15 cellular contexts compared by ENCODE assay signal in the genomic region with DNA sequence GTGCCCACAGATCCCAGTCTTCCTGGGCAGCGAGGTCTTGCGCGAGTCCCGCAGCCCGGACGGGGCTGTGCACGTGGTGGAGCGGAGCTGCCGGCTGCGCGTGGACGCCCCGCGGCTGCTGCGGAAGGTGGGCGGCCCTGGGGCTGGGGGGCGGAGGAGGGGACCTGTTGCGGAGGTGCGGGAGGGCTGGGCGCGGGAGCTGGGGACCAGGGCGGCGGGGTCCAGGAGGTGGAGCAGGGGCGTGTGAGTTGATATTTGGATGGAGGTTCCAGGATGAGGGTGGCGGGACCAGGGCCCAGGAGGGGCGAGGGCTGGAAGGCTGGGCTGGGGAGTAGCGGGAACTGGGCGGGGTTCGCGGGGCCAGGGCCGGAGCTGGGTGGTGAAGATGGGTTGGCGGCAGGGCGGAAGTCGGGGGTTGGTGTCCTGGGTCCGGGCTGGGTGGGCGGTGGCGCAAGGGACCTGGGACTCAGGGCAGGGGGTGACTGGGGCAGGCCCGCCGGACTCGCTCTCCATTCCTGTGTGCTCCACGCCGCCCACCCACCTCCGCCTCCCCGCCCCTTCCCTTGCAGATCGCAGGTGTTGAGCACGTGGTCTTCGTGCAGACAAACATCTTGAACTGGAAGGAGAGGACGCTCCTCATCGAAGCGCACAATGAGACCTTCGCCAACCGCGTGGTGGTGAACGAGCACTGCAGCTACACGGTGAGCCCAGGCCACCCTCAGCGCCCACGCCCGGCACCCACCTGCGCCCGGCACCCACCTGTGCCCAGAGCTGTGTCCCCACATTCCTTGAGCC. TPM values are rescaled to one million over a fixed set of nuclear protein-coding genes. Genes with fewer than 3 reads are reported as not detected.
DNase-seq lines count a peak whose midpoint lies in the region; ATAC-seq, FAIRE-seq and TF ChIP-seq lines count a peak whose summit lies in the region.
"Had no signal": no experiment of that assay in that cellular context is flagged by ENCODE, and none has a peak within 500 bp of the region (broad histone marks: within the 10 kb centered on the region; RNA-seq: fewer than 3 reads in every experiment).

No MANE protein-coding gene starts in this region.

- H3K36me3 ChIP-seq in right atrium auricular region (no peaks in the 10 kb centered on the region), body of pancreas (replicated peaks in 1 of 2; ENCODE audit: insufficient read depth in 1 of 2, low read depth in 2 of 2) (no peaks in the 10 kb centered on the region), kidney (ENCODE audit: control insufficient read depth in 1 of 2, insufficient read depth in 2 of 2, low read length in 2 of 2) (no peaks in the 10 kb centered on the region), upper lobe of right lung (no peaks in the 10 kb centered on the region)

- no peak for FAIRE-seq in kidney (lab: Jason Lieb, UNC)
- FAIRE-seq: GM12892 had no signal

- H3K27ac ChIP-seq in right atrium auricular region: no peak overlapping the region
- no peak overlapping the region for H3K27ac ChIP-seq in body of pancreas
- no peak overlapping the region for H3K27ac ChIP-seq in kidney (ENCODE audit: low read depth in 2 of 2, low read length in 2 of 2)
- H3K27ac ChIP-seq in upper lobe of right lung: no peak overlapping the region
- H3K27ac ChIP-seq: esophagus muscularis mucosa had no signal

- H3K4me3 ChIP-seq in right atrium auricular region (peak overlapping the region in 1 of 2 donors; percentile 31), body of pancreas (no peak overlapping the region), kidney (ENCODE audit: low read length in 2 of 2) (no peak overlapping the region), upper lobe of right lung (no peak overlapping the region)

- H3K9me3 ChIP-seq in right atrium auricular region (no peaks in the 10 kb centered on the region), body of pancreas (no peaks in the 10 kb centered on the region), kidney (ENCODE audit: control insufficient read depth in 1 of 2, low read length in 2 of 2) (no peaks in the 10 kb centered on the region), upper lobe of right lung (no peaks in the 10 kb centered on the region)

- whole genome bisulfite sequencing in body of pancreas, 2 donors: 12 to 30% methylated on average over 11 to 54 of the region's 60 CpGs

- TF ChIP-seq CTCF in right atrium auricular region (IDR thresholded peaks at IDR 0.05) (no peak), body of pancreas (IDR thresholded peaks at IDR 0.05) (no peak), kidney (IDR thresholded peaks at IDR 0.05; ENCODE audit: borderline replicate concordance, extremely low read depth, insufficient read depth) (no peak), upper lobe of right lung (IDR thresholded peaks at IDR 0.05) (no peak)

- H3K4me1 ChIP-seq in right atrium auricular region: peaks cover 0 to 7% of the 10 kb centered on the region in 2 donors
- H3K4me1 ChIP-seq in body of pancreas: peaks cover 11% of the 10 kb centered on the region
- no peaks in the 10 kb centered on the region for H3K4me1 ChIP-seq in kidney (ENCODE audit: control insufficient read depth in 1 of 2, insufficient read depth in 1 of 2, low read depth in 1 of 2, low read length in 2 of 2)
- H3K4me1 ChIP-seq in upper lobe of right lung: no peaks in the 10 kb centered on the region

- H3K9ac ChIP-seq in kidney (ENCODE audit: low read length in 2 of 2): no peak overlapping the region

- ATAC-seq in Right ventricle myocardium inferior (peak; percentile 10), body of pancreas (peak; percentile 30), upper lobe of right lung (peak; percentile 33), HG03095 (IDR thresholded peaks at IDR 0.05; ENCODE audit: unreplicated experiment) (no peak), HG03139 (IDR thresholded peaks at IDR 0.05; ENCODE audit: unreplicated experiment) (no peak)

- no peak for DNase-seq in Right ventricle myocardium inferior (ENCODE audit: missing footprints)
- DNase-seq in right atrium auricular region (ENCODE audit: low spot score): no peak
- DNase-seq in body of pancreas: no peak
- DNase-seq in kidney: peak; percentile 66
- peak; percentile 57 for DNase-seq in upper lobe of right lung
- DNase-seq in SKM-1 treated with dmso at 0.1 percent for 144 hours (lab: John Stamatoyannopoulos, UW; ENCODE audit: unreplicated experiment): no peak
- DNase-seq: activated CD4-positive, alpha-beta T cell treated with anti-CD3 and anti-CD28 coated beads, Interleukin-2, amount 10 ng/mL, durations not matched to agents 7 days and 5 days; immature natural killer cell; NCI-H1436 had no signal

- H3K27me3 ChIP-seq in right atrium auricular region: no peaks in the 10 kb centered on the region
- H3K27me3 ChIP-seq in body of pancreas: peaks cover 0 to 3% of the 10 kb centered on the region in 2 donors
- H3K27me3 ChIP-seq in upper lobe of right lung: peaks cover 47% of the 10 kb centered on the region

- TF ChIP-seq POLR2A in body of pancreas (IDR thresholded peaks at IDR 0.05): no peak

- intact Hi-C loops in Right ventricle myocardium inferior (cut with DNase I) (no loop called here), body of pancreas (cut with DNase I) (no loop called here), kidney (cut with DNase I) (no loop called here), upper lobe of right lung (cut with DNase I) (no loop called here)

RNA-seq across cellular contexts. Expression of a gene that starts 29.6 kb away (rescaled TPM):
- 23.5 TPM for total RNA-seq in Right ventricle myocardium inferior
- total RNA-seq in right atrium auricular region: 1 to 10 TPM in 1 of 2 donors, under 1 TPM in 1; 0.28 to 2.0 TPM
- total RNA-seq in body of pancreas: under 1 TPM in 1 of 2 donors, not detected in 1; 0.26 TPM
- total RNA-seq in kidney: 0.16 TPM
- polyA plus RNA-seq in kidney (ENCODE audit: insufficient read depth, low read depth, low replicate concordance): 0.13 TPM
- total RNA-seq in upper lobe of right lung: 0.52 TPM
- total RNA-seq: activated CD4-positive, alpha-beta T cell treated with anti-CD3 and anti-CD28 coated beads, Interleukin-2, amount 10 ng/mL, durations not matched to agents 7 days and 5 days; activated T-helper 2 cell treated with anti-CD3 and anti-CD28 coated beads, Interferon-gamma antibody, Interleukin-2, Interleukin-4, amounts not matched to agents 10 μg/mL and 5 μg/mL and 100 μg/mL, durations not matched to agents 14 hours and 24 hours and 36 hours; H4 had no signal
- polyA plus RNA-seq: immature natural killer cell had no signal

RNA-seq across cellular contexts. Expression of a gene that starts 46.0 kb away (rescaled TPM):
- total RNA-seq in Right ventricle myocardium inferior (6.5 TPM), right atrium auricular region (10 to 100 TPM in 1 of 2 donors, 1 to 10 TPM in 1; 8.1 to 12.7 TPM), body of pancreas (10 to 100 TPM in 1 of 2 donors, 1 to 10 TPM in 1; 7.9 to 24.6 TPM), kidney (13.8 TPM), upper lobe of right lung (16.7 TPM)
- 14.5 TPM for polyA plus RNA-seq in kidney (ENCODE audit: insufficient read depth, low read depth, low replicate concordance)

RNA-seq across cellular contexts. Expression of a gene that starts 50.8 kb away (rescaled TPM):
- total RNA-seq in Right ventricle myocardium inferior (20.2 TPM), right atrium auricular region (10 to 100 TPM in 1 of 2 donors, 1 to 10 TPM in 1; 7.5 to 17.1 TPM), body of pancreas (10 to 100 TPM; 20.2 to 26.0 TPM), kidney (78.4 TPM), upper lobe of right lung (78.1 TPM)
- polyA plus RNA-seq in kidney (ENCODE audit: insufficient read depth, low read depth, low replicate concordance): 7.7 TPM
- total RNA-seq: activated CD4-positive, alpha-beta T cell treated with anti-CD3 and anti-CD28 coated beads, Interleukin-2, amount 10 ng/mL, durations not matched to agents 7 days and 5 days; activated T-helper 2 cell treated with anti-CD3 and anti-CD28 coated beads, Interferon-gamma antibody, Interleukin-2, Interleukin-4, amounts not matched to agents 10 μg/mL and 5 μg/mL and 100 μg/mL, durations not matched to agents 14 hours and 24 hours and 36 hours had no signal

Comparison
In these comparisons a context has a peak if more than half of its experiments do, and no peak if none do; other contexts are left out.
1. ATAC-seq: peak in Right ventricle myocardium inferior (single experiment), body of pancreas (single experiment) and upper lobe of right lung (single experiment); none in HG03095 (single experiment) and HG03139 (single experiment).
2. DNase-seq: peak in kidney (single experiment) and upper lobe of right lung (single experiment); none in Right ventricle myocardium inferior (single experiment), right atrium auricular region (single experiment), body of pancreas (0 of 4) and SKM-1 treated with dmso at 0.1 percent for 144 hours (single experiment).